1 cellular context compared by ENCODE assay signal in the genomic region with DNA sequence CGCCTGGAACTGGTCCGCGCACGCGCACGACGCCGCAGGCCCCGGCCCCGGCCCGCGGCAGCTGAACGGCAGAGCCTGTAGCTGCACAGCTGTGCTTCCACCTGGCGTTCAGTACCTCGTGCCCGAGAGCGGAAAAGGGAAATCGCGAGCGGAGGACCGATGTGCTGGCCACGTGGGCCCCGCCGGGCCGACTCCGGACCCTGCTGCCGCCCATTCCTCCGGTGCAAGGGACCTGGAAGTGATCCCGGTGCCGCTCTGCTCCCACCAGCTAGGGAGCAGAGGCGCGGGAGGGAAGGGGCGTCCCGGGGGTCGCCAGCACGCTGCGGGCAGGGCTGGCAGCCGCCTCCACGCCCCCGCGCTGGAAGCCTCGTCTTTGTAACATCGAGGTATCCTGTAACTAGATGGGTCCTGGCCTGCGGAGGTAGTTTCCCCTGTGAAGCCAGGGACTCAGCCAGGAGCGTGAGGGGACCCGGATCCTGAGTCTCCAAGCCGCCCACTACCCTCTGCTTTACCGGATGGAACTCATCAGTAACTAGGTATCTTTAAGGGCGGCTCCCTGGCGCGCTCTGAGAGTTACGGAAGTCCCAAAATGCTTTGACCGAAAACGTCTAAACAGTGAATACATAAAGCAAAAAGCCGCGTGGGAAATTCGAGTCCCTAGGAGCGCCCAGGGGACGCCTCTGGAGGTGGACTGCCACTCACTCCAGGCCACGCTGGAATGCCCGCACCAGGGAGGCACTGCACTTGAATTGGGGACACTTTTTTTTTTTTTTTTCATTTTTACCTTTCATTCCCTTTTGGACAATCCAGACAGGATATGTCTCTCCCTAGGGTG.
A peak's percentile ranks its signal among the peaks of the same experiment; 100 is the strongest.
TF ChIP-seq lines count a peak whose summit lies in the region.

No MANE protein-coding gene starts in this region.

TF ChIP-seq in K562, 482 proteins besides CTCF, POLR2A, EP300 and RAD21 (continued from another document and continues in another):
- TF ChIP-seq ARID1B (IDR thresholded peaks at IDR 0.05) (0 out of 2 replicates have a peak, but pooled peaks have one; percentile 15), ZNF79 (CRISPR knock-in tag; IDR thresholded peaks at IDR 0.05; ENCODE audit: low read depth) (no peak), DPF2 (IDR thresholded peaks at IDR 0.05) (peak; percentile 15; the same call in 1 of the 2 replicates), ZNF644 (tag; IDR thresholded peaks at IDR 0.05; ENCODE audit: low read depth) (no peak), ZNF766 (CRISPR knock-in tag; conservative IDR thresholded peaks at IDR 0.05) (no peak), FOS (IDR thresholded peaks at IDR 0.05; ENCODE audit: extremely low read depth, insufficient read length) (no peak), XRCC3 (IDR thresholded peaks at IDR 0.05) (no peak), ZFP30 (CRISPR knock-in tag; IDR thresholded peaks at IDR 0.05; ENCODE audit: borderline replicate concordance) (no peak), ZKSCAN1 (IDR thresholded peaks at IDR 0.05; ENCODE audit: low read depth, low read length) (no peak), KLF1 (tag; IDR thresholded peaks at IDR 0.05) (peak; percentile 47; the same call in 1 of the 2 replicates), SMAD3 (CRISPR knock-in tag; conservative IDR thresholded peaks at IDR 0.05) (no peak), BRF1 (IDR thresholded peaks at IDR 0.05; ENCODE audit: borderline replicate concordance, extremely low read depth, insufficient read length) (no peak), SNRNP70 (optimal IDR thresholded peaks at IDR 0.05; ENCODE audit: low read depth, low read length) (no peak), LEF1 (IDR thresholded peaks at IDR 0.05) (no peak), NFE2L1 (tag; IDR thresholded peaks at IDR 0.05; ENCODE audit: borderline replicate concordance, low read depth) (no peak), SRSF3 (IDR thresholded peaks at IDR 0.05; ENCODE audit: insufficient read depth, low read length) (no peak), TAL1 (IDR thresholded peaks at IDR 0.05) (no peak), SP2 (IDR thresholded peaks at IDR 0.05; ENCODE audit: extremely low read depth, low read depth, low read length, poor library complexity, severe bottlenecking) (no peak), HOXB6 (CRISPR knock-in tag; IDR thresholded peaks at IDR 0.05; ENCODE audit: borderline replicate concordance) (no peak), TEAD1 (CRISPR knock-in tag; IDR thresholded peaks at IDR 0.05) (peak in 1 of 2 experiments; percentile 54; a peak in 1 of 4 replicates), PTTG1 (tag; IDR thresholded peaks at IDR 0.05; ENCODE audit: low read depth) (no peak), HCFC1 (IDR thresholded peaks at IDR 0.05; ENCODE audit: low read depth, low read length) (no peak), HMG20A (CRISPR knock-in tag; conservative IDR thresholded peaks at IDR 0.05) (no peak), PML (IDR thresholded peaks at IDR 0.05; ENCODE audit: low read length) (peak; percentile 59; the same call in 1 of the 2 replicates), CTBP1 (IDR thresholded peaks at IDR 0.05; ENCODE audit: borderline replicate concordance) (peak; percentile 61; the same call in 1 of the 2 replicates), NFIX (CRISPR knock-in tag; IDR thresholded peaks at IDR 0.05; ENCODE audit: low read depth) (no peak), JUNB (CRISPR knock-in tag; conservative IDR thresholded peaks at IDR 0.05) (no peak), ZNF232 (CRISPR knock-in tag; IDR thresholded peaks at IDR 0.05) (peak; percentile 86; the same call in 1 of the 2 replicates), RBM25 (IDR thresholded peaks at IDR 0.05; ENCODE audit: low read depth, low read length, severe bottlenecking) (no peak), U2AF2 (optimal IDR thresholded peaks at IDR 0.05; ENCODE audit: low read depth, low read length) (no peak), TBL1XR1 (IDR thresholded peaks at IDR 0.05; ENCODE audit: low read length in 2 of 2) (no peak), ZC3H8 (IDR thresholded peaks at IDR 0.05) (no peak), ASH1L (IDR thresholded peaks at IDR 0.05; ENCODE audit: borderline replicate concordance, low read depth, partially characterized antibody) (no peak), MCM2 (IDR thresholded peaks at IDR 0.05; ENCODE audit: low read depth) (no peak), CBFA2T3 (IDR thresholded peaks at IDR 0.05) (peak; percentile 72)
- TF ChIP-seq, protein P1, sequence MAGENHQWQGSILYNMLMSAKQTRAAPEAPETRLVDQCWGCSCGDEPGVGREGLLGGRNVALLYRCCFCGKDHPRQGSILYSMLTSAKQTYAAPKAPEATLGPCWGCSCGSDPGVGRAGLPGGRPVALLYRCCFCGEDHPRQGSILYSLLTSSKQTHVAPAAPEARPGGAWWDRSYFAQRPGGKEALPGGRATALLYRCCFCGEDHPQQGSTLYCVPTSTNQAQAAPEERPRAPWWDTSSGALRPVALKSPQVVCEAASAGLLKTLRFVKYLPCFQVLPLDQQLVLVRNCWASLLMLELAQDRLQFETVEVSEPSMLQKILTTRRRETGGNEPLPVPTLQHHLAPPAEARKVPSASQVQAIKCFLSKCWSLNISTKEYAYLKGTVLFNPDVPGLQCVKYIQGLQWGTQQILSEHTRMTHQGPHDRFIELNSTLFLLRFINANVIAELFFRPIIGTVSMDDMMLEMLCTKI (IDR thresholded peaks at IDR 0.05; ENCODE audit: partially characterized antibody) = no peak
- TF ChIP-seq, protein P2, sequence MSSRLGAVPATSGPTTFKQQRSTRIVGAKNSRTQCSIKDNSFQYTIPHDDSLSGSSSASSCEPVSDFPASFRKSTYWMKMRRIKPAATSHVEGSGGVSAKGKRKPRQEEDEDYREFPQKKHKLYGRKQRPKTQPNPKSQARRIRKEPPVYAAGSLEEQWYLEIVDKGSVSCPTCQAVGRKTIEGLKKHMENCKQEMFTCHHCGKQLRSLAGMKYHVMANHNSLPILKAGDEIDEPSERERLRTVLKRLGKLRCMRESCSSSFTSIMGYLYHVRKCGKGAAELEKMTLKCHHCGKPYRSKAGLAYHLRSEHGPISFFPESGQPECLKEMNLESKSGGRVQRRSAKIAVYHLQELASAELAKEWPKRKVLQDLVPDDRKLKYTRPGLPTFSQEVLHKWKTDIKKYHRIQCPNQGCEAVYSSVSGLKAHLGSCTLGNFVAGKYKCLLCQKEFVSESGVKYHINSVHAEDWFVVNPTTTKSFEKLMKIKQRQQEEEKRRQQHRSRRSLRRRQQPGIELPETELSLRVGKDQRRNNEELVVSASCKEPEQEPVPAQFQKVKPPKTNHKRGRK (tag; IDR thresholded peaks at IDR 0.05) = no peak
- TF ChIP-seq, protein P3, sequence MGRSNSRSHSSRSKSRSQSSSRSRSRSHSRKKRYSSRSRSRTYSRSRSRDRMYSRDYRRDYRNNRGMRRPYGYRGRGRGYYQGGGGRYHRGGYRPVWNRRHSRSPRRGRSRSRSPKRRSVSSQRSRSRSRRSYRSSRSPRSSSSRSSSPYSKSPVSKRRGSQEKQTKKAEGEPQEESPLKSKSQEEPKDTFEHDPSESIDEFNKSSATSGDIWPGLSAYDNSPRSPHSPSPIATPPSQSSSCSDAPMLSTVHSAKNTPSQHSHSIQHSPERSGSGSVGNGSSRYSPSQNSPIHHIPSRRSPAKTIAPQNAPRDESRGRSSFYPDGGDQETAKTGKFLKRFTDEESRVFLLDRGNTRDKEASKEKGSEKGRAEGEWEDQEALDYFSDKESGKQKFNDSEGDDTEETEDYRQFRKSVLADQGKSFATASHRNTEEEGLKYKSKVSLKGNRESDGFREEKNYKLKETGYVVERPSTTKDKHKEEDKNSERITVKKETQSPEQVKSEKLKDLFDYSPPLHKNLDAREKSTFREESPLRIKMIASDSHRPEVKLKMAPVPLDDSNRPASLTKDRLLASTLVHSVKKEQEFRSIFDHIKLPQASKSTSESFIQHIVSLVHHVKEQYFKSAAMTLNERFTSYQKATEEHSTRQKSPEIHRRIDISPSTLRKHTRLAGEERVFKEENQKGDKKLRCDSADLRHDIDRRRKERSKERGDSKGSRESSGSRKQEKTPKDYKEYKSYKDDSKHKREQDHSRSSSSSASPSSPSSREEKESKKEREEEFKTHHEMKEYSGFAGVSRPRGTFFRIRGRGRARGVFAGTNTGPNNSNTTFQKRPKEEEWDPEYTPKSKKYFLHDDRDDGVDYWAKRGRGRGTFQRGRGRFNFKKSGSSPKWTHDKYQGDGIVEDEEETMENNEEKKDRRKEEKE (IDR thresholded peaks at IDR 0.05; ENCODE audit: borderline replicate concordance in 1 of 2, control insufficient read depth in 1 of 2, low read depth in 2 of 2, low read length in 1 of 2) = peak in 1 of 2 experiments; percentile 29; a peak in 1 of 4 replicates
- TF ChIP-seq, protein P4, sequence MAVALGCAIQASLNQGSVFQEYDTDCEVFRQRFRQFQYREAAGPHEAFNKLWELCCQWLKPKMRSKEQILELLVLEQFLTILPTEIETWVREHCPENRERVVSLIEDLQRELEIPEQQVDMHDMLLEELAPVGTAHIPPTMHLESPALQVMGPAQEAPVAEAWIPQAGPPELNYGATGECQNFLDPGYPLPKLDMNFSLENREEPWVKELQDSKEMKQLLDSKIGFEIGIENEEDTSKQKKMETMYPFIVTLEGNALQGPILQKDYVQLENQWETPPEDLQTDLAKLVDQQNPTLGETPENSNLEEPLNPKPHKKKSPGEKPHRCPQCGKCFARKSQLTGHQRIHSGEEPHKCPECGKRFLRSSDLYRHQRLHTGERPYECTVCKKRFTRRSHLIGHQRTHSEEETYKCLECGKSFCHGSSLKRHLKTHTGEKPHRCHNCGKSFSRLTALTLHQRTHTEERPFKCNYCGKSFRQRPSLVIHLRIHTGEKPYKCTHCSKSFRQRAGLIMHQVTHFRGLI (CRISPR knock-in tag; IDR thresholded peaks at IDR 0.05) = no peak
- TF ChIP-seq, protein P5, sequence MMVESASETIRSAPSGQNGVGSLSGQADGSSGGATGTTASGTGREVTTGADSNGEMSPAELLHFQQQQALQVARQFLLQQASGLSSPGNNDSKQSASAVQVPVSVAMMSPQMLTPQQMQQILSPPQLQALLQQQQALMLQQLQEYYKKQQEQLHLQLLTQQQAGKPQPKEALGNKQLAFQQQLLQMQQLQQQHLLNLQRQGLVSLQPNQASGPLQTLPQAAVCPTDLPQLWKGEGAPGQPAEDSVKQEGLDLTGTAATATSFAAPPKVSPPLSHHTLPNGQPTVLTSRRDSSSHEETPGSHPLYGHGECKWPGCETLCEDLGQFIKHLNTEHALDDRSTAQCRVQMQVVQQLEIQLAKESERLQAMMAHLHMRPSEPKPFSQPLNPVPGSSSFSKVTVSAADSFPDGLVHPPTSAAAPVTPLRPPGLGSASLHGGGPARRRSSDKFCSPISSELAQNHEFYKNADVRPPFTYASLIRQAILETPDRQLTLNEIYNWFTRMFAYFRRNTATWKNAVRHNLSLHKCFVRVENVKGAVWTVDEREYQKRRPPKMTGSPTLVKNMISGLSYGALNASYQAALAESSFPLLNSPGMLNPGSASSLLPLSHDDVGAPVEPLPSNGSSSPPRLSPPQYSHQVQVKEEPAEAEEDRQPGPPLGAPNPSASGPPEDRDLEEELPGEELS (CRISPR knock-in tag; IDR thresholded peaks at IDR 0.05; ENCODE audit: borderline replicate concordance) = no peak; the same call in 1 of the 2 replicates
- TF ChIP-seq, protein P6, sequence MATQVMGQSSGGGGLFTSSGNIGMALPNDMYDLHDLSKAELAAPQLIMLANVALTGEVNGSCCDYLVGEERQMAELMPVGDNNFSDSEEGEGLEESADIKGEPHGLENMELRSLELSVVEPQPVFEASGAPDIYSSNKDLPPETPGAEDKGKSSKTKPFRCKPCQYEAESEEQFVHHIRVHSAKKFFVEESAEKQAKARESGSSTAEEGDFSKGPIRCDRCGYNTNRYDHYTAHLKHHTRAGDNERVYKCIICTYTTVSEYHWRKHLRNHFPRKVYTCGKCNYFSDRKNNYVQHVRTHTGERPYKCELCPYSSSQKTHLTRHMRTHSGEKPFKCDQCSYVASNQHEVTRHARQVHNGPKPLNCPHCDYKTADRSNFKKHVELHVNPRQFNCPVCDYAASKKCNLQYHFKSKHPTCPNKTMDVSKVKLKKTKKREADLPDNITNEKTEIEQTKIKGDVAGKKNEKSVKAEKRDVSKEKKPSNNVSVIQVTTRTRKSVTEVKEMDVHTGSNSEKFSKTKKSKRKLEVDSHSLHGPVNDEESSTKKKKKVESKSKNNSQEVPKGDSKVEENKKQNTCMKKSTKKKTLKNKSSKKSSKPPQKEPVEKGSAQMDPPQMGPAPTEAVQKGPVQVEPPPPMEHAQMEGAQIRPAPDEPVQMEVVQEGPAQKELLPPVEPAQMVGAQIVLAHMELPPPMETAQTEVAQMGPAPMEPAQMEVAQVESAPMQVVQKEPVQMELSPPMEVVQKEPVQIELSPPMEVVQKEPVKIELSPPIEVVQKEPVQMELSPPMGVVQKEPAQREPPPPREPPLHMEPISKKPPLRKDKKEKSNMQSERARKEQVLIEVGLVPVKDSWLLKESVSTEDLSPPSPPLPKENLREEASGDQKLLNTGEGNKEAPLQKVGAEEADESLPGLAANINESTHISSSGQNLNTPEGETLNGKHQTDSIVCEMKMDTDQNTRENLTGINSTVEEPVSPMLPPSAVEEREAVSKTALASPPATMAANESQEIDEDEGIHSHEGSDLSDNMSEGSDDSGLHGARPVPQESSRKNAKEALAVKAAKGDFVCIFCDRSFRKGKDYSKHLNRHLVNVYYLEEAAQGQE (CRISPR knock-in tag; IDR thresholded peaks at IDR 0.05; ENCODE audit: low read depth) = peak; percentile 63; the same call in 1 of the 2 replicates
